Comparison of ENCODE assay signal across 13 cellular contexts in genomic region chr19:898663-899062, GRCh38. TPM values are rescaled to one million over a fixed set of nuclear protein-coding genes. Genes with fewer than 3 reads are reported as not detected.
A peak's percentile ranks its signal among the peaks of the same experiment; 100 is the strongest.
DNase-seq lines count a peak whose midpoint lies in the region; ATAC-seq lines count a peak whose summit lies in the region.
"Had no signal": no experiment of that assay in that cellular context is flagged by ENCODE, and none has a peak within 500 bp of the region (broad histone marks: within the 10 kb centered on the region; RNA-seq: fewer than 3 reads in every experiment).

No MANE protein-coding gene starts in this region.

- H3K4me2 ChIP-seq in mesenchymal stem cell (ENCODE audit: low read length, poor library complexity, severe bottlenecking) = no peak overlapping the region

- intact Hi-C loops in cardiac septum (cut with DNase I) = no loop called here

- H3K18ac ChIP-seq in mesenchymal stem cell (ENCODE audit: low read depth in 1 of 2, low read length in 2 of 2) = no peak overlapping the region

- ATAC-seq in T-cell (replicated peaks in 1 of 4) = peak; percentile 25 to 57 (median 34)
- no peak for ATAC-seq in GM18907 (IDR thresholded peaks at IDR 0.05; ENCODE audit: unreplicated experiment)
- ATAC-seq in GM21423 (IDR thresholded peaks at IDR 0.05; ENCODE audit: unreplicated experiment) = no peak

- H3K4ac ChIP-seq in mesenchymal stem cell (ENCODE audit: low read depth in 1 of 2, low read length in 2 of 2) = no peak overlapping the region

- H3K27ac Mint-ChIP-seq in IgD-negative memory B cell = peak overlapping the region; percentile 83 to 99 (median 97)
- H3K27ac Mint-ChIP-seq in T-cell = peak overlapping the region; percentile 16 to 31
- H3K27ac Mint-ChIP-seq: HFFc6 had no signal

- H3K9me3 Mint-ChIP-seq in IgD-negative memory B cell = no peaks in the 10 kb centered on the region
- no peaks in the 10 kb centered on the region for H3K9me3 Mint-ChIP-seq in T-cell
- H3K9me3 Mint-ChIP-seq: HFFc6 had no signal

- no peak overlapping the region for H3K9ac ChIP-seq in mesenchymal stem cell (ENCODE audit: low read length)

- no peak overlapping the region for H2BK120ac ChIP-seq in mesenchymal stem cell (ENCODE audit: low read depth, low read length)

- no peak overlapping the region for H3K14ac ChIP-seq in mesenchymal stem cell (ENCODE audit: low read length in 2 of 2)

- peak; percentile 29 for DNase-seq in COLO668 (lab: John Stamatoyannopoulos, UW; ENCODE audit: unreplicated experiment)
- DNase-seq in T-cell = peak in 19 of 34 experiments; percentile 29 to 61 (median 47)
- DNase-seq in mesenchymal stem cell = no peak
- no peak for DNase-seq in cardiac septum (ENCODE audit: low spot score)
- no peak for DNase-seq in activated effector memory CD4-positive, alpha-beta T cell treated with Interleukin-2 at 50 U/mL for 16 hours
- DNase-seq: HFFc6 had no signal

- H3K23ac ChIP-seq in mesenchymal stem cell (ENCODE audit: low read length in 2 of 2) = no peak overlapping the region

- no peak overlapping the region for H4K91ac ChIP-seq in mesenchymal stem cell (ENCODE audit: low read length)

- H2AK5ac ChIP-seq in mesenchymal stem cell (ENCODE audit: low read length, severe bottlenecking) = no peak overlapping the region

- H3K79me1 ChIP-seq in mesenchymal stem cell (replicated peaks; ENCODE audit: low read length, poor library complexity, severe bottlenecking) = peaks cover 31% of the 10 kb centered on the region

- 89% methylated on average over 15 of the region's 20 CpGs for WGBS in mesenchymal stem cell

- no peak overlapping the region for H2AFZ ChIP-seq in mesenchymal stem cell (ENCODE audit: low read depth, low read length)

- H3K4me1 ChIP-seq in mesenchymal stem cell (ENCODE audit: control insufficient read depth, insufficient read depth, low read depth, low read length) = peaks cover 23% of the 10 kb centered on the region
- H3K4me1 ChIP-seq: prostate gland had no signal

- H3K27me3 ChIP-seq in mesenchymal stem cell (ENCODE audit: control insufficient read depth in 1 of 2, insufficient read depth in 1 of 2, low read length in 2 of 2) = no peaks in the 10 kb centered on the region

- H3K27me3 Mint-ChIP-seq in IgD-negative memory B cell (no peaks in the 10 kb centered on the region), T-cell (no peaks in the 10 kb centered on the region)

- CTCF ChIA-PET in T-cell (lab: Charles Lee) = no interaction called here

- H2BK12ac ChIP-seq in mesenchymal stem cell (ENCODE audit: low read length in 2 of 2) = no peak overlapping the region

- POLR2A ChIA-PET in T-cell (lab: Charles Lee) = interaction anchor here (0.6 to 0.7 kb wide), 2 partner anchors 10 to 24 kb away, joined by 4 read pairs; no protein-coding TSS in a partner anchor

- H3K4me3 Mint-ChIP-seq in IgD-negative memory B cell = peak overlapping the region; percentile 55 to 83 (median 68)
- H3K4me3 Mint-ChIP-seq in T-cell = no peak overlapping the region
- H3K4me3 Mint-ChIP-seq: HFFc6 had no signal

- H4K8ac ChIP-seq in mesenchymal stem cell (ENCODE audit: low read length) = peak overlapping the region; percentile 38

- no peak overlapping the region for H3K4me3 ChIP-seq in mesenchymal stem cell (ENCODE audit: insufficient read depth in 1 of 2, low read depth in 1 of 2, low read length in 2 of 2)
- H3K4me3 ChIP-seq: prostate gland had no signal

- H3K36me3 Mint-ChIP-seq in IgD-negative memory B cell (peaks cover 2% of the 10 kb centered on the region), T-cell (peaks cover 6% of the 10 kb centered on the region)

- H3K9me3 ChIP-seq in mesenchymal stem cell (ENCODE audit: control insufficient read depth, low read length) = no peaks in the 10 kb centered on the region
- H3K9me3 ChIP-seq: prostate gland had no signal

- no peak overlapping the region for H2BK15ac ChIP-seq in mesenchymal stem cell (ENCODE audit: low read depth, poor library complexity, severe bottlenecking)

- peaks cover 26 to 62% of the 10 kb centered on the region in 2 experiments for H3K36me3 ChIP-seq in mesenchymal stem cell (ENCODE audit: control insufficient read depth in 1 of 2, insufficient read depth in 2 of 2, low read depth in 1 of 2, low read length in 2 of 2)

- H3K27ac ChIP-seq in mesenchymal stem cell (ENCODE audit: low read length, poor library complexity, severe bottlenecking) = no peak overlapping the region
- H3K27ac ChIP-seq: prostate gland had no signal

- no peak overlapping the region for H2BK5ac ChIP-seq in mesenchymal stem cell (ENCODE audit: low read depth, low read length, poor library complexity, severe bottlenecking)

- H3K4me1 Mint-ChIP-seq in IgD-negative memory B cell = peaks cover 4 to 10% (median 5%) of the 10 kb centered on the region in 3 donors
- H3K4me1 Mint-ChIP-seq in T-cell = peaks cover 13 to 42% (median 24%) of the 10 kb centered on the region in 3 donors

RNA-seq across cellular contexts. Expression of gene RNU6-9, which starts 5.4 kb away (rescaled TPM):
- polyA plus RNA-seq in IgD-negative memory B cell = not detected
- total RNA-seq in T-cell = not detected
- not detected for polyA plus RNA-seq in mesenchymal stem cell (2013, experiment 1 of 2)
- not detected for polyA plus RNA-seq in mesenchymal stem cell (2013, experiment 2 of 2)
- total RNA-seq in cardiac septum = not detected
- total RNA-seq: bronchial epithelial cell, fibroblast of villous mesenchyme, HFFc6, liver, prostate gland had no signal
- polyA plus RNA-seq: liver had no signal

RNA-seq across cellular contexts. Expression of gene MED16, which starts 5.7 kb away (rescaled TPM):
- polyA plus RNA-seq in IgD-negative memory B cell = 138 TPM
- total RNA-seq in T-cell (100 to 1,000 TPM in 1 of 5 donors, 10 to 100 TPM in 4; 55.0 to 105 (median 92.4) TPM), cardiac septum (27.0 TPM)
- polyA plus RNA-seq in mesenchymal stem cell (2013, experiment 1 of 2) = 19.4 TPM
- 19.2 TPM for polyA plus RNA-seq in mesenchymal stem cell (2013, experiment 2 of 2)

RNA-seq across cellular contexts. Expression of gene R3HDM4, which starts 14.4 kb away (rescaled TPM):
- 322 TPM for polyA plus RNA-seq in IgD-negative memory B cell
- 100 to 1,000 TPM; 190 to 252 (median 220) TPM for total RNA-seq in T-cell
- 68.0 TPM for polyA plus RNA-seq in mesenchymal stem cell (2013, experiment 1 of 2)
- 67.1 TPM for polyA plus RNA-seq in mesenchymal stem cell (2013, experiment 2 of 2)
- total RNA-seq in cardiac septum = 24.5 TPM

RNA-seq across cellular contexts. Expression of gene KISS1R, which starts 18.5 kb away (rescaled TPM):
- polyA plus RNA-seq in IgD-negative memory B cell = 3.9 TPM
- 1 to 10 TPM; 1.5 to 4.9 (median 2.8) TPM for total RNA-seq in T-cell
- not detected for polyA plus RNA-seq in mesenchymal stem cell (2013, experiment 1 of 2)
- polyA plus RNA-seq in mesenchymal stem cell (2013, experiment 2 of 2) = not detected
- not detected for total RNA-seq in cardiac septum
- total RNA-seq: bronchial epithelial cell, fibroblast of villous mesenchyme, HFFc6, liver, prostate gland had no signal
- polyA plus RNA-seq: liver had no signal

RNA-seq across cellular contexts. Expression of gene ARID3A, which starts 27.2 kb away (rescaled TPM):
- polyA plus RNA-seq in IgD-negative memory B cell = 4.2 TPM
- total RNA-seq in T-cell (10 to 100 TPM in 4 of 5 donors, 1 to 10 TPM in 1; 9.8 to 13.2 (median 12.0) TPM), cardiac septum (7.8 TPM)
- polyA plus RNA-seq in mesenchymal stem cell (2013, experiment 1 of 2) = 64.0 TPM
- 62.8 TPM for polyA plus RNA-seq in mesenchymal stem cell (2013, experiment 2 of 2)

Comparison
In these comparisons a context has a peak if more than half of its experiments do, and no peak if none do; other contexts are left out.
1. DNase-seq: peak in COLO668 (single experiment) and T-cell (19 of 34); none in mesenchymal stem cell (single experiment), cardiac septum (single experiment) and activated effector memory CD4-positive, alpha-beta T cell treated with Interleukin-2 at 50 U/mL for 16 hours (single experiment).
2. H3K4me3 Mint-ChIP-seq: peak in IgD-negative memory B cell (4 of 4); none in T-cell (0 of 3).
3. ATAC-seq: peak in T-cell (4 of 4); none in GM18907 (single experiment) and GM21423 (single experiment).